Comparison of ENCODE assay signal across 24 cellular contexts in the genomic region with DNA sequence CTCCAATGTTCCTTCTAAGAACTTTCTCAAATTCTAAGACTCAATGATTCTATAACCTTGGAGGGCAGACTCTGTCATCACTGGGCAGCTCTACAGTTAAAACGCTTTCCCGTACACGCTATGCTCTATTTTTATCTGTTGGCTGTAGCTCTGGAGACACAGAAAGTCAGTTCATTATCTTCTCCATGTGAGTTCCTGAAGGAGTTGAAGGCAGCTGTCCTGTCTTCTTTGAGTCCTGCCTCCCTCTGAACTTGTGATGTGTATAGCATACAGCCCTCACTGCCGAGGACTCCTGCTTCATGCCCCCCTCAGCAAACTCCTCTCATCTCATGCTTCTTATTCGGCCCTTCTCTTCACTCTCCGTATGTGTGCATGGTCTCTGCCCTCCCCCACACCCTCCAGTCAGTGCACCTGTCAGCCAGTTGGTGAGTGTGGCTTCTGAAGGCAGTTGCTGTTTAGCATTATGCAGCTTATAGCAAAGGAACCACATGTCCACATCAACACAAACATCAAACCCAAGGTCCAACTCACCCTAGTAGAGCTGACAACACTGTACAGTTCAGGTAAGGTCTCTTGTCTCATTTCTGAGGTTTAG.
"Had no signal": no experiment of that assay in that cellular context is flagged by ENCODE, and none has a peak within 500 bp of the region (broad histone marks: within the 10 kb centered on the region; RNA-seq: fewer than 3 reads in every experiment).

No MANE protein-coding gene starts in this region.

- H3K27me3 ChIP-seq: ascending aorta, cardiac muscle cell, gastroesophageal sphincter, ovary, spleen, upper lobe of left lung had no signal

- H3K4me3 ChIP-seq: ascending aorta, cardiac muscle cell, coronary artery, dorsolateral prefrontal cortex, gastroesophageal sphincter, lung, ovary, spleen, upper lobe of left lung had no signal

- DNase-seq: activated CD4-positive, alpha-beta T cell treated with anti-CD3 and anti-CD28 coated beads for 4 hours; activated CD4-positive, alpha-beta T cell treated with anti-CD3 and anti-CD28 coated beads, Interleukin-2, amount 50 U/mL, for 4 hours; activated effector memory CD4-positive, alpha-beta T cell treated with anti-CD3 and anti-CD28 coated beads, Interleukin-2, amount 50 U/mL, for 16 hours; activated naive CD4-positive, alpha-beta T cell treated with anti-CD3 and anti-CD28 coated beads for 36 hours; activated naive CD8-positive, alpha-beta T cell treated with anti-CD3 and anti-CD28 coated beads for 36 hours; activated T-cell treated with anti-CD3 and anti-CD28 coated beads, Interleukin-2, amount 50 U/mL, for 1 hour; dorsolateral prefrontal cortex; effector memory CD4-positive, alpha-beta T cell; hypothalamus; mesendoderm; nephron progenitor cell; ovary; spleen; substantia nigra; SW 1271; T-helper 9 cell had no signal

- H3K36me3 ChIP-seq: ascending aorta, cardiac muscle cell, gastroesophageal sphincter, ovary, spleen, upper lobe of left lung had no signal

- H3K27ac ChIP-seq: ascending aorta, cardiac muscle cell, coronary artery, dorsolateral prefrontal cortex, gastroesophageal sphincter, ovary, spleen, upper lobe of left lung, VCaP had no signal

- H3K4me1 ChIP-seq: ascending aorta, gastroesophageal sphincter, spleen, upper lobe of left lung had no signal

- ATAC-seq: gastroesophageal sphincter, left lobe of liver had no signal

- H3K9me3 ChIP-seq: ascending aorta, gastroesophageal sphincter, ovary, spleen, upper lobe of left lung had no signal
